ENCODE assay signal across 10 cellular contexts in the genomic region with DNA sequence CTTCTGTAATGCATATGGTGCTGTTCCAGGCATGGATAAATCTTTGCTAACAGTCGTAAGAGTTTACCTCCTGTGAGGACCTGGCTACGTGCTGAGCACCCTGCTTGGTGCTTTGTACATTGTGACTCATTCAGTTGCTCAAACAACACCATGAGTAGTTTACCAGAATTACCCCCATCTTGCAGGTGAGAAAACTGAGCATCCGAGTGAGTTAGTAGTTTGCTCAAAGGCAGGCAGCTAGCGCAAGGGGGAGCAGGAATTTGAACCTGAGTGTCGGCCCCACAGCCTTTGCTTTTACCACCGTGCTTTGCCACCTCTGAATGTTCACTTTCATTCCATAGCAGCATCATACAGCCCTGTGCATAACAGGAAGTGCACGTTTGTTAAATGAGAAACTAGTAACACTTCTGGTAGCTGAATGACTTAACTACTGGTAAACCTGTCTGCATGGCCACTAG.
DNase-seq lines count a peak whose midpoint lies in the region; ATAC-seq and TF ChIP-seq lines count a peak whose summit lies in the region.
"Had no signal": no experiment of that assay in that cellular context is flagged by ENCODE, and none has a peak within 500 bp of the region (broad histone marks: within the 10 kb centered on the region; RNA-seq: fewer than 3 reads in every experiment).

No MANE protein-coding gene starts in this region.

- H3K4me1 Mint-ChIP-seq in chondrocyte (ENCODE audit: low read depth): peaks cover 7% of the 10 kb centered on the region

- no peak overlapping the region for H3K4me3 Mint-ChIP-seq in chondrocyte (ENCODE audit: unreplicated experiment)

- H3K36me3 ChIP-seq in GM06990 (ENCODE audit: control insufficient read depth, insufficient read depth, low read length): peaks cover 1% of the 10 kb centered on the region; the same call in 1 of the 2 replicates
- H3K36me3 ChIP-seq: colonic mucosa had no signal

- H3K9me3 Mint-ChIP-seq in chondrocyte (ENCODE audit: low read depth): no peaks in the 10 kb centered on the region

- TF ChIP-seq CTCF in GM06990 (IDR thresholded peaks at IDR 0.05; ENCODE audit: insufficient read depth, low read length, poor library complexity, severe bottlenecking): no peak
- no peak for TF ChIP-seq CTCF in chondrocyte (IDR thresholded peaks at IDR 0.05)

- ATAC-seq in GM21367 (IDR thresholded peaks at IDR 0.05; ENCODE audit: unreplicated experiment) (peak; percentile 91), HG03469 (IDR thresholded peaks at IDR 0.05; ENCODE audit: unreplicated experiment) (peak; percentile 90)

- H3K36me3 Mint-ChIP-seq in chondrocyte (ENCODE audit: low read depth): peaks cover 14% of the 10 kb centered on the region

- H3K27me3 Mint-ChIP-seq in chondrocyte (ENCODE audit: low read depth): no peaks in the 10 kb centered on the region

- no peak overlapping the region for H3K4me3 ChIP-seq in GM06990 (replicated peaks; ENCODE audit: low read depth, low read length)
- H3K4me3 ChIP-seq: colonic mucosa, SJSA1 had no signal

- no peaks in the 10 kb centered on the region for H3K27me3 ChIP-seq in GM06990 (replicated peaks; ENCODE audit: control insufficient read depth, insufficient read depth, low read length)
- H3K27me3 ChIP-seq: colonic mucosa, SJSA1 had no signal

- no peak overlapping the region for H3K27ac Mint-ChIP-seq in chondrocyte (ENCODE audit: unreplicated experiment)

- DNase-seq in GM06990 (ENCODE audit: extremely low read depth, insufficient read length) (peak; percentile 29), NCI-H2171 (lab: John Stamatoyannopoulos, UW) (no peak), mesenteric fat pad (ENCODE audit: low spot score) (no peak), chondrocyte (ENCODE audit: low spot score) (no peak), NCI-H2081 (lab: John Stamatoyannopoulos, UW) (no peak)
- peak; percentile 0 for DNase-seq in central memory CD4-positive, alpha-beta T cell
- DNase-seq: colonic mucosa had no signal

Comparison
In these comparisons a context has a peak if more than half of its experiments do, and no peak if none do; other contexts are left out.
1. DNase-seq: peak in GM06990 (single experiment) and central memory CD4-positive, alpha-beta T cell (single experiment); none in NCI-H2171 (single experiment), mesenteric fat pad (single experiment), chondrocyte (single experiment) and NCI-H2081 (0 of 2).